8 cellular contexts compared by ENCODE assay signal in the genomic region with DNA sequence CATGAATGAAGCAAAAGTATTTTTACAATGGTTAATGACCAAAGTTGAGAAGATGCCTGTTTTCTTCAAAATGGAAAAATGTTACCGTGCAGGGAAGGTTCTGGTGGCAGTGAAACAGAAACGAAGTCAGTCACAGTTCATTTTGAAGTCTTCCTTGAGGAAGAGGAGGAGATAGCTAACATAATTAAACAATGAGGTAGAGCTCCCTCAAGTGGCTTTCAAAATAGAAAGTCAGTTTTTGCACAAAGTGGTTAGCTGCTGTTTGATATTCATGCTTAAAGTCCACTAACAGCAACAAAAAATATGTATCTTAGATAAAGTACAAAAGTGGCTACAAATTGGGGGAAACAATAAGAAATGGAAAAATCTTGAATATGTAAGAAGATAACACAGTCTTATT.
A peak's percentile ranks its signal among the peaks of the same experiment; 100 is the strongest.
DNase-seq lines count a peak whose midpoint lies in the region; ATAC-seq and TF ChIP-seq lines count a peak whose summit lies in the region.
"Had no signal": no experiment of that assay in that cellular context is flagged by ENCODE, and none has a peak within 500 bp of the region (broad histone marks: within the 10 kb centered on the region; RNA-seq: fewer than 3 reads in every experiment).

No MANE protein-coding gene starts in this region.

- WGBS in mammary epithelial cell (ENCODE audit: low coverage, missing lambda C conversion rate) = 33% methylated on average over 2 of the region's 2 CpGs

- dilution Hi-C loops in mammary epithelial cell (cut with HindIII; ENCODE audit: low sequenced_read_pairs) = no loop called here

- peaks cover 2% of the 10 kb centered on the region for H3K9me3 ChIP-seq in mammary epithelial cell (replicated peaks; ENCODE audit: insufficient read depth, low read length)
- no peaks in the 10 kb centered on the region for H3K9me3 ChIP-seq in osteoblast (ENCODE audit: low read depth, low read length)

- H3K79me2 ChIP-seq in mammary epithelial cell (ENCODE audit: insufficient read depth, low read length) = no peaks in the 10 kb centered on the region
- no peaks in the 10 kb centered on the region for H3K79me2 ChIP-seq in osteoblast (ENCODE audit: insufficient read depth, low read length)

- H3K36me3 ChIP-seq in mammary epithelial cell (ENCODE audit: insufficient read depth, low read length) = no peaks in the 10 kb centered on the region
- H3K36me3 ChIP-seq in osteoblast (ENCODE audit: insufficient read depth, low read length) = peaks cover 25% of the 10 kb centered on the region

- H3K27ac ChIP-seq in mammary epithelial cell (ENCODE audit: insufficient read depth, low read depth, low read length) (no peak overlapping the region), osteoblast (ENCODE audit: low read depth, low read length) (peak overlapping the region; percentile 10)

- H3K4me1 ChIP-seq in mammary epithelial cell (ENCODE audit: insufficient read depth, low read length) (peaks cover 8% of the 10 kb centered on the region), osteoblast (ENCODE audit: insufficient read depth, low read length) (peaks cover 4% of the 10 kb centered on the region)

- H3K4me2 ChIP-seq in mammary epithelial cell (ENCODE audit: insufficient read depth, low read depth, low read length) (peak overlapping the region; percentile 44), osteoblast (ENCODE audit: insufficient read depth, low read length) (peak overlapping the region; percentile 57)

- in situ Hi-C loops in GM13977 (cut with MboI; ENCODE audit: low pct_unique_long_range_greater_than_20kb, low sequenced_read_pairs, unreplicated experiment) (no loop called here), mammary epithelial cell (cut with MboI; ENCODE audit: low sequenced_read_pairs in 2 of 2) (no loop called here)

- H3K27me3 ChIP-seq in mammary epithelial cell (ENCODE audit: insufficient read depth, low read length) (no peaks in the 10 kb centered on the region), osteoblast (ENCODE audit: insufficient read depth, low read length) (no peaks in the 10 kb centered on the region)

- H3K4me3 ChIP-seq in mammary epithelial cell (replicated peaks in 1 of 3; ENCODE audit: insufficient read depth in 1 of 3, low read depth in 2 of 3, low read length in 3 of 3) (no peak overlapping the region), osteoblast (ENCODE audit: insufficient read depth, low read length) (no peak overlapping the region)

- no peak overlapping the region for H3K9ac ChIP-seq in mammary epithelial cell (ENCODE audit: insufficient read depth, low read length)

- DNase-seq in GM13977 (ENCODE audit: low spot score) (no peak), mammary epithelial cell (peak; percentile 19), osteoblast (ENCODE audit: insufficient read length, low spot score, missing footprints) (no peak)
- no peak for DNase-seq in activated CD4-positive, alpha-beta T cell treated with anti-CD3 and anti-CD28 coated beads for 1 hour
- no peak for DNase-seq in stimulated activated CD4-positive, alpha-beta T cell treated with anti-CD3 and anti-CD28 coated beads, Interleukin-15, amount 100 ng/mL, for 24 hours
- DNase-seq: glutamatergic neuron had no signal

- ATAC-seq in HG03039 (IDR thresholded peaks at IDR 0.05; ENCODE audit: unreplicated experiment) = no peak

- peak overlapping the region; percentile 64 for H2AFZ ChIP-seq in mammary epithelial cell (ENCODE audit: low read depth, low read length)
- H2AFZ ChIP-seq in osteoblast (ENCODE audit: low read length) = peak overlapping the region; percentile 45

- TF ChIP-seq CTCF in GM13977 (IDR thresholded peaks at IDR 0.05; ENCODE audit: extremely low read depth, insufficient read depth, missing control alignments) (peak; percentile 40), LNCAP (IDR thresholded peaks at IDR 0.05) (peak; percentile 62), mammary epithelial cell (conservative IDR thresholded peaks at IDR 0.05 in 1 of 2, IDR thresholded peaks at IDR 0.05 in 1 of 2; ENCODE audit: extremely low read depth in 1 of 2, insufficient read depth in 1 of 2, low read depth in 1 of 2, low read length in 2 of 2) (peak; percentile 30 to 45), osteoblast (IDR thresholded peaks at IDR 0.05; ENCODE audit: extremely low read depth, low read depth, low read length) (peak; percentile 35)

- H4K20me1 ChIP-seq in mammary epithelial cell (ENCODE audit: insufficient read depth, low read length) = no peaks in the 10 kb centered on the region
- no peaks in the 10 kb centered on the region for H4K20me1 ChIP-seq in osteoblast (ENCODE audit: insufficient read depth, low read length)

- CTCF ChIA-PET in mammary epithelial cell (lab: Charles Lee; ENCODE audit: low non-redundant PET) = interaction anchor here (0.6 to 1.3 kb wide), 6 partner anchors 193 to 525 kb away, joined by 3 to 7 read pairs (median 4); no protein-coding TSS in a partner anchor

- intact Hi-C loops in mammary epithelial cell (cut with micrococcal nuclease) = loop anchor here (1.0 to 5.0 kb wide), 5 partner anchors 39 to 334 kb away; no protein-coding TSS in a partner anchor

- BruUV-seq in mammary epithelial cell (replicated peaks; lab: Mats Ljungman, UMichigan) = no TSS peak
